10 cellular contexts compared by ENCODE assay signal in genomic region chr2:168851674-168852320, GRCh38. TPM values are rescaled to one million over a fixed set of nuclear protein-coding genes. Genes with fewer than 3 reads are reported as not detected.
DNase-seq lines count a peak whose midpoint lies in the region; ATAC-seq, FAIRE-seq and TF ChIP-seq lines count a peak whose summit lies in the region.
"Had no signal": no experiment of that assay in that cellular context is flagged by ENCODE, and none has a peak within 500 bp of the region (broad histone marks: within the 10 kb centered on the region; RNA-seq: fewer than 3 reads in every experiment).

No MANE protein-coding gene starts in this region.

- no peak for FAIRE-seq in kidney (lab: Jason Lieb, UNC)

- peak; percentile 80 for DNase-seq in Daoy (ENCODE audit: low read depth)
- peak; percentile 39 for DNase-seq in LoVo (ENCODE audit: low spot score)
- DNase-seq in amniotic epithelial cell (ENCODE audit: low read depth) = peak; percentile 86
- DNase-seq in lung microvascular endothelial cell (ENCODE audit: low read depth in 2 of 2) = peak; percentile 16 to 92
- DNase-seq in NCI-H510A treated with DMSO at 0.1 percent for 48 hours (lab: John Stamatoyannopoulos, UW) = no peak
- no peak for DNase-seq in activated CD4-positive, alpha-beta T cell treated with anti-CD3 and anti-CD28 coated beads for 1 hour
- no peak for DNase-seq in kidney
- DNase-seq: activated gamma-delta T cell treated with Interleukin-2 at 50 U/mL for 16 hours had no signal

- TF ChIP-seq CTCF in kidney (IDR thresholded peaks at IDR 0.05; ENCODE audit: borderline replicate concordance, extremely low read depth, insufficient read depth) = no peak

- peaks cover 0 to 23% of the 10 kb centered on the region in 2 donors for H3K36me3 ChIP-seq in kidney (ENCODE audit: control insufficient read depth in 1 of 2, insufficient read depth in 2 of 2, low read length in 2 of 2)
- H3K36me3 ChIP-seq: neural progenitor cell had no signal

- no peak overlapping the region for H3K4me3 ChIP-seq in kidney (ENCODE audit: low read length in 2 of 2)
- H3K4me3 ChIP-seq: neural progenitor cell had no signal

- H3K4me1 ChIP-seq in kidney (ENCODE audit: control insufficient read depth in 1 of 2, insufficient read depth in 1 of 2, low read depth in 1 of 2, low read length in 2 of 2) = no peaks in the 10 kb centered on the region

- no peak overlapping the region for H3K27ac ChIP-seq in kidney (ENCODE audit: low read depth in 2 of 2, low read length in 2 of 2)
- H3K27ac ChIP-seq: neural progenitor cell had no signal

- no peak for ATAC-seq in GM18867 (IDR thresholded peaks at IDR 0.05; ENCODE audit: unreplicated experiment)

- H3K9ac ChIP-seq in kidney (ENCODE audit: low read length in 2 of 2) = no peak overlapping the region
- H3K9ac ChIP-seq: neural progenitor cell had no signal

- intact Hi-C loops in kidney (cut with DNase I) = no loop called here

- no peaks in the 10 kb centered on the region for H3K9me3 ChIP-seq in kidney (ENCODE audit: control insufficient read depth in 1 of 2, low read length in 2 of 2)

RNA-seq across cellular contexts. Expression of gene SPC25, which starts 38.4 kb away (rescaled TPM):
- total RNA-seq in Daoy (2014; rRNA removed; shearing (Covaris generic)) = 59.7 and 148 TPM in 2 replicates
- total RNA-seq in lung microvascular endothelial cell (0.79 and 2.8 TPM in 2 replicates), kidney (0.79 TPM)
- not detected for polyA plus RNA-seq in kidney (ENCODE audit: insufficient read depth, low read depth, low replicate concordance)

RNA-seq across cellular contexts. Expression of gene G6PC2, which starts 49.3 kb away (rescaled TPM):
- not detected in 2 replicates for total RNA-seq in Daoy (2014; rRNA removed; shearing (Covaris generic))
- total RNA-seq in lung microvascular endothelial cell (not detected in 2 replicates), kidney (not detected)
- not detected for polyA plus RNA-seq in kidney (ENCODE audit: insufficient read depth, low read depth, low replicate concordance)

RNA-seq across cellular contexts. Expression of gene NOSTRIN, which starts 49.4 kb away (rescaled TPM):
- total RNA-seq in Daoy (2014; rRNA removed; shearing (Covaris generic)) = not detected in 2 replicates
- total RNA-seq in lung microvascular endothelial cell (0.40 and 1.1 TPM in 2 replicates), kidney (50.2 TPM)
- 41.8 TPM for polyA plus RNA-seq in kidney (ENCODE audit: insufficient read depth, low read depth, low replicate concordance)

Comparison
In these comparisons a context has a peak if more than half of its experiments do, and no peak if none do; other contexts are left out.
1. DNase-seq: peak in Daoy (single experiment), LoVo (single experiment), amniotic epithelial cell (single experiment) and lung microvascular endothelial cell (2 of 2); none in NCI-H510A treated with DMSO at 0.1 percent for 48 hours (single experiment), activated CD4-positive, alpha-beta T cell treated with anti-CD3 and anti-CD28 coated beads for 1 hour (single experiment) and kidney (single experiment).
2. RNA of gene SPC25, which starts 38.4 kb away (total RNA-seq): 59.7 to 148 TPM in Daoy; 0.79 to 2.8 TPM in lung microvascular endothelial cell and 0.79 TPM in kidney (single experiment); every median in the first group is over 10 times any median in the second.
3. RNA of gene NOSTRIN, which starts 49.4 kb away (total RNA-seq): 50.2 TPM in kidney (single experiment); 0.40 to 1.1 TPM in lung microvascular endothelial cell and not detected in Daoy; every median in the first group is over 10 times any median in the second.